In genomic region chr13:110486880-110487279, GRCh38 we compare ENCODE assay signal across 7 cellular contexts.
DNase-seq lines count a peak whose midpoint lies in the region; TF ChIP-seq lines count a peak whose summit lies in the region.
"Not testable (repeated sequence)": the region's sequence is repeated elsewhere in the genome, so short reads cannot be mapped to it uniquely, and the experiment has no call there.

No MANE protein-coding gene starts in this region.

- not testable (repeated sequence) for H3K4me3 ChIP-seq in HUES64 (ENCODE audit: low read length); fibroblast of villous mesenchyme (ENCODE audit: low read depth, low read length); mesenchymal stem cell (ENCODE audit: insufficient read depth in 1 of 2, low read depth in 1 of 2, low read length in 2 of 2)

- H3K36me3 ChIP-seq in ES-I3 (ENCODE audit: insufficient read depth, low read length) (peaks cover 31% of the 10 kb centered on the region), HUES64 (ENCODE audit: insufficient read depth, low read length) (peaks cover 65% of the 10 kb centered on the region), mesenchymal stem cell (ENCODE audit: control insufficient read depth in 1 of 2, insufficient read depth in 2 of 2, low read depth in 1 of 2, low read length in 2 of 2) (peaks cover 53 to 70% of the 10 kb centered on the region in 2 experiments)

- not testable (repeated sequence) for H4K91ac ChIP-seq in mesenchymal stem cell (ENCODE audit: low read length)

- H2BK12ac ChIP-seq in mesenchymal stem cell (ENCODE audit: low read length in 2 of 2) = not testable (repeated sequence)

- H3K4ac ChIP-seq in mesenchymal stem cell (ENCODE audit: low read depth in 1 of 2, low read length in 2 of 2) = not testable (repeated sequence)

- not testable (repeated sequence) for TF ChIP-seq CTCF in RWPE1 (conservative IDR thresholded peaks at IDR 0.05; ENCODE audit: low read depth); chondrocyte (IDR thresholded peaks at IDR 0.05); fibroblast of villous mesenchyme (IDR thresholded peaks at IDR 0.05; ENCODE audit: insufficient read depth, low read depth, low read length); osteocyte (IDR thresholded peaks at IDR 0.05)

- H4K8ac ChIP-seq in mesenchymal stem cell (ENCODE audit: low read length) = not testable (repeated sequence)

- H3K18ac ChIP-seq in mesenchymal stem cell (ENCODE audit: low read depth in 1 of 2, low read length in 2 of 2) = not testable (repeated sequence)

- H3K4me1 ChIP-seq in ES-I3 (ENCODE audit: insufficient read depth, low read length) = peaks cover 32% of the 10 kb centered on the region
- peaks cover 25% of the 10 kb centered on the region for H3K4me1 ChIP-seq in HUES64 (ENCODE audit: insufficient read depth, low read length)
- peaks cover 30% of the 10 kb centered on the region for H3K4me1 ChIP-seq in mesenchymal stem cell (ENCODE audit: control insufficient read depth, insufficient read depth, low read depth, low read length)

- H3K4me3 Mint-ChIP-seq in chondrocyte (ENCODE audit: unreplicated experiment); osteocyte (ENCODE audit: unreplicated experiment): not testable (repeated sequence)

- H3K27ac ChIP-seq in HUES64 (ENCODE audit: low read depth, low read length) (peak overlapping the region; percentile 92), RWPE1 (peak overlapping the region; percentile 29), mesenchymal stem cell (ENCODE audit: low read length, poor library complexity, severe bottlenecking) (peak overlapping the region; percentile 59)

- not testable (repeated sequence) for DNase-seq in RWPE1 (ENCODE audit: low spot score); chondrocyte (ENCODE audit: low spot score); mesenchymal stem cell; osteocyte (ENCODE audit: extremely low spot score, unreplicated experiment)
- peak; percentile 42 for DNase-seq in fibroblast of villous mesenchyme (ENCODE audit: low read depth)

- POLR2A ChIA-PET in RWPE1 (lab: Yijun Ruan, JAX; ENCODE audit: low non-redundant PET) = not testable (repeated sequence)

- not testable (repeated sequence) for H3K4me2 ChIP-seq in mesenchymal stem cell (ENCODE audit: low read length, poor library complexity, severe bottlenecking)

- not testable (repeated sequence) for H3K9me3 Mint-ChIP-seq in chondrocyte (ENCODE audit: low read depth); osteocyte (ENCODE audit: unreplicated experiment)

- not testable (repeated sequence) for H2AFZ ChIP-seq in mesenchymal stem cell (ENCODE audit: low read depth, low read length)

- CTCF ChIA-PET in RWPE1 (lab: Yijun Ruan, JAX) = interaction anchor here (0.6 kb wide), 1 partner anchor 198 kb away, joined by 5 read pairs; no protein-coding TSS in a partner anchor

- H3K27ac Mint-ChIP-seq in chondrocyte (ENCODE audit: unreplicated experiment) (peak overlapping the region; percentile 88), osteocyte (ENCODE audit: unreplicated experiment) (peak overlapping the region; percentile 57)

- not testable (repeated sequence) for H2BK15ac ChIP-seq in mesenchymal stem cell (ENCODE audit: low read depth, poor library complexity, severe bottlenecking)

- peaks cover 17% of the 10 kb centered on the region for H3K79me1 ChIP-seq in mesenchymal stem cell (replicated peaks; ENCODE audit: low read length, poor library complexity, severe bottlenecking)

- H3K27me3 Mint-ChIP-seq in chondrocyte (ENCODE audit: low read depth); osteocyte (ENCODE audit: unreplicated experiment): not testable (repeated sequence)

- H3K27me3 ChIP-seq in HUES64 (ENCODE audit: insufficient read depth, low read length); mesenchymal stem cell (ENCODE audit: control insufficient read depth in 1 of 2, insufficient read depth in 1 of 2, low read length in 2 of 2): not testable (repeated sequence)

- peak overlapping the region; percentile 63 for H2BK5ac ChIP-seq in mesenchymal stem cell (ENCODE audit: low read depth, low read length, poor library complexity, severe bottlenecking)

- not testable (repeated sequence) for H3K9me3 ChIP-seq in ES-I3 (ENCODE audit: control insufficient read depth, insufficient read depth, low read length); HUES64 (ENCODE audit: insufficient read depth, low read depth, low read length); mesenchymal stem cell (ENCODE audit: control insufficient read depth, low read length)

- H2BK120ac ChIP-seq in mesenchymal stem cell (ENCODE audit: low read depth, low read length) = not testable (repeated sequence)

- 35% methylated on average over 3 of the region's 3 CpGs for WGBS in HUES64
- 33% methylated on average over 3 of the region's 3 CpGs for WGBS in mesenchymal stem cell

- peak overlapping the region; percentile 2 for H2AK5ac ChIP-seq in mesenchymal stem cell (ENCODE audit: low read length, severe bottlenecking)

- H3K36me3 Mint-ChIP-seq in chondrocyte (ENCODE audit: low read depth) (peaks cover 67% of the 10 kb centered on the region), osteocyte (ENCODE audit: unreplicated experiment) (peaks cover 63% of the 10 kb centered on the region)

- not testable (repeated sequence) for H3K23ac ChIP-seq in mesenchymal stem cell (ENCODE audit: low read length in 2 of 2)

- H3K9ac ChIP-seq in ES-I3 (ENCODE audit: low read depth, low read length) (peak overlapping the region; percentile 6; the same call in 1 of the 2 replicates), HUES64 (ENCODE audit: low read depth, low read length) (peak overlapping the region; percentile 73)
- not testable (repeated sequence) for H3K9ac ChIP-seq in mesenchymal stem cell (ENCODE audit: low read length)

- H3K14ac ChIP-seq in mesenchymal stem cell (ENCODE audit: low read length in 2 of 2) = not testable (repeated sequence)

- H3K4me1 Mint-ChIP-seq in chondrocyte (ENCODE audit: low read depth) = peaks cover 18% of the 10 kb centered on the region
- not testable (repeated sequence) for H3K4me1 Mint-ChIP-seq in osteocyte (ENCODE audit: unreplicated experiment)

Comparison
In these comparisons a context has a peak if more than half of its experiments do, and no peak if none do; other contexts are left out.
1. H3K27ac ChIP-seq: peak in every context shown above with its lines; median percentile 92 in HUES64; 59 in mesenchymal stem cell; 29 in RWPE1.